In the genomic region with DNA sequence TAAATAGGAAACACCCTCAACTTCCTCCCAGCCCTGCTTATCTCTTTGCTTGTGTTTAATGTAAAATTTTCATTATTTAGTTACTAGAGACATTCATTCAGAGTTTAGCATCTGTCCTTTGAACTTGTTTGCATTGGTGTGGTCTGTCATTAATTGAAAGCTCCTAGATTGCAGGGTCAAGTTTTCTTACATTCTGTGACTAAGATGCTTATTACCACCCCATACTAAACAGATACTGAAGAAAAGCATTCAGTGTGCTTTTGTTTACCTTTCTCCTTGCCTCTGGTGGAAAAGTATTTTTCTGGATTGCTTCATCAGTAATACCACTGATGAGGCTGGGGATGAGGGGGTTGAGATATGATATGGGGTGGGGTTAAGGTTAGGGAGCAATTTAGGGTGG, we compare ENCODE assay signal across 33 cellular contexts.
"Had no signal": no experiment of that assay in that cellular context is flagged by ENCODE, and none has a peak within 500 bp of the region (broad histone marks: within the 10 kb centered on the region; RNA-seq: fewer than 3 reads in every experiment).

No MANE protein-coding gene starts in this region.

- H3K79me2 ChIP-seq: parathyroid adenoma had no signal

- H3K4me2 ChIP-seq: neural progenitor cell had no signal

- H3K36me3 ChIP-seq: brain microvascular endothelial cell, gastroesophageal sphincter, neural progenitor cell, right atrium auricular region, transverse colon had no signal

- H3K9me3 ChIP-seq: gastroesophageal sphincter, psoas muscle, right atrium auricular region, transverse colon had no signal

- DNase-seq: activated CD4-positive, alpha-beta memory T cell treated with anti-CD3 and anti-CD28 coated beads, Interleukin-2, amount 10 ng/mL, durations not matched to agents 7 days and 5 days; activated CD4-positive, alpha-beta T cell treated with anti-CD3 and anti-CD28 coated beads for 1 hour; activated CD4-positive, alpha-beta T cell treated with anti-CD3 and anti-CD28 coated beads, Interleukin-2, amount 10 ng/mL, durations not matched to agents 7 days and 5 days; activated CD8-positive, alpha-beta memory T cell treated with anti-CD3 and anti-CD28 coated beads, Interleukin-2, amount 50 U/mL, for 48 hours; activated gamma-delta T cell treated with Interleukin-2 at 50 U/mL for 16 hours; activated naive CD4-positive, alpha-beta T cell treated with anti-CD3 and anti-CD28 coated beads, Interleukin-2, amount 50 U/mL, for 16 hours; activated T-cell treated with anti-CD3 and anti-CD28 coated beads, Interleukin-2, amount 50 U/mL, for 24 hours; amniotic stem cell; brain microvascular endothelial cell; cortex of kidney; effector memory CD8-positive, alpha-beta T cell; head of caudate nucleus; hypothalamus; immature natural killer cell; kidney; midbrain; naive thymus-derived CD8-positive, alpha-beta T cell; occipital lobe; psoas muscle; stimulated activated CD4-positive, alpha-beta T cell treated with anti-CD3 and anti-CD28 coated beads, Interleukin-15, amount 100 ng/mL, for 24 hours; stimulated activated CD4-positive, alpha-beta T cell treated with anti-CD3 and anti-CD28 coated beads, Interleukin-2, amount 100 ng/mL, for 24 hours; stimulated activated naive CD4-positive, alpha-beta T cell; T-helper 9 cell; transverse colon had no signal

- H3K9ac ChIP-seq: neural progenitor cell, parathyroid adenoma had no signal

- H2AFZ ChIP-seq: neural progenitor cell, parathyroid adenoma had no signal

- H3K27me3 ChIP-seq: brain microvascular endothelial cell, gastroesophageal sphincter, neural progenitor cell, right atrium auricular region, transverse colon had no signal

- H3K4me3 ChIP-seq: gastroesophageal sphincter, neural progenitor cell, psoas muscle, right atrium auricular region, transverse colon had no signal

- ATAC-seq: activated T-helper 17 cell treated with anti-CD3 and anti-CD28 coated beads, Interleukin-2, amount 50 U/mL, for 72 hours; effector memory CD8-positive, alpha-beta T cell; gastroesophageal sphincter; naive thymus-derived CD8-positive, alpha-beta T cell; psoas muscle; WTC11 had no signal

- H3K4me1 ChIP-seq: gastroesophageal sphincter, neural progenitor cell, parathyroid adenoma, psoas muscle, right atrium auricular region, transverse colon had no signal

- H3K27ac ChIP-seq: brain microvascular endothelial cell, gastroesophageal sphincter, neural progenitor cell, parathyroid adenoma, psoas muscle, right atrium auricular region, transverse colon had no signal

- FAIRE-seq: astrocyte, kidney, TTC549, urothelium cell line had no signal
